Comparison of ENCODE assay signal across 41 cellular contexts in the genomic region with DNA sequence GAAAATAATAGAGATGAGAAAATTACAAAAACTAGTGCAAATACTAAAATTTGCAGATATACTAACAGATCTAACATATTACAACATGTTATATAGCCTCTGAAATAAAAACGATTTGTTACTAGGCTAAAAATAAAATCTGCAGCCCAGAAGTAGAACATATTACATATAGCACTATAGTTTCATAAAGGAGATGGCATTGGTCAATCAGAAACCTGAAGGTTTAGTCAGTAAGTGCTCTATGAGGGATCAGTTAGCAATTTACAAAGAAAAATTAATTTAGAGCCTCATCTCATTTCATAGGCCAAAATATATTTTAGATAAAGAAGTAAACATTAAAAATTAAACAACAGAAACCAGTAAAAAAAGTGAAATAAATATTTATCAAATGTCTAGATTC. TPM values are rescaled to one million over a fixed set of nuclear protein-coding genes. Genes with fewer than 3 reads are reported as not detected.
"Had no signal": no experiment of that assay in that cellular context is flagged by ENCODE, and none has a peak within 500 bp of the region (broad histone marks: within the 10 kb centered on the region; RNA-seq: fewer than 3 reads in every experiment).

No MANE protein-coding gene starts in this region.

- H3K27me3 Mint-ChIP-seq: activated naive CD4-positive, alpha-beta T cell treated with anti-CD3 and anti-CD28 coated beads, Interleukin-2, amount 10 ng/mL, durations not matched to agents 7 days and 5 days; activated naive CD4-positive, alpha-beta T cell treated with anti-CD3 and anti-CD28 coated beads, Interleukin-2, amount 50 U/mL, for 24 hours; activated naive CD8-positive, alpha-beta T cell; activated naive CD8-positive, alpha-beta T cell treated with anti-CD3 and anti-CD28 coated beads for 36 hours; activated naive CD8-positive, alpha-beta T cell treated with anti-CD3 and anti-CD28 coated beads, Interleukin-2, amount 10 ng/mL, durations not matched to agents 7 days and 5 days; activated naive CD8-positive, alpha-beta T cell treated with anti-CD3 and anti-CD28 coated beads, Interleukin-2, amount 50 U/mL, for 24 hours; activated T-cell treated with anti-CD3 and anti-CD28 coated beads, Interleukin-2, amount 50 U/mL, for 24 hours had no signal

- H3K9me3 ChIP-seq: ascending aorta, body of pancreas, breast epithelium had no signal

- H3K36me3 Mint-ChIP-seq: activated naive CD4-positive, alpha-beta T cell treated with anti-CD3 and anti-CD28 coated beads, Interleukin-2, amount 50 U/mL, for 24 hours; activated naive CD8-positive, alpha-beta T cell treated with anti-CD3 and anti-CD28 coated beads for 36 hours; brain had no signal

- H3K4me3 ChIP-seq: adrenal gland, ascending aorta, body of pancreas, breast epithelium, cardiac muscle cell had no signal

- H3K27me3 ChIP-seq: adrenal gland, ascending aorta, body of pancreas, brain microvascular endothelial cell, breast epithelium, cardiac muscle cell had no signal

- ATAC-seq: activated naive CD4-positive, alpha-beta T cell treated with anti-CD3 and anti-CD28 coated beads, Interleukin-2, amount 50 U/mL, for 72 hours; activated naive CD8-positive, alpha-beta T cell treated with anti-CD3 and anti-CD28 coated beads, Interleukin-2, amount 50 U/mL, for 24 hours; activated T-cell treated with anti-CD3 and anti-CD28 coated beads, Interleukin-2, amount 50 U/mL, for 4 hours; activated T-cell treated with anti-CD3 and anti-CD28 coated beads, Interleukin-2, amount 50 U/mL, for 72 hours; activated T-helper 17 cell treated with anti-CD3 and anti-CD28 coated beads, Interleukin-2, amount 50 U/mL, for 72 hours; body of pancreas had no signal

- H3K36me3 ChIP-seq: adrenal gland, ascending aorta, brain microvascular endothelial cell, breast epithelium, cardiac muscle cell had no signal

- H3K4me1 ChIP-seq: adrenal gland, ascending aorta, body of pancreas, breast epithelium had no signal

- H3K27ac Mint-ChIP-seq: activated naive CD4-positive, alpha-beta T cell treated with anti-CD3 and anti-CD28 coated beads for 36 hours; activated naive CD4-positive, alpha-beta T cell treated with anti-CD3 and anti-CD28 coated beads, Interleukin-2, amount 10 ng/mL, durations not matched to agents 7 days and 5 days; activated naive CD4-positive, alpha-beta T cell treated with anti-CD3 and anti-CD28 coated beads, Interleukin-2, amount 50 U/mL, for 24 hours; activated naive CD4-positive, alpha-beta T cell treated with anti-CD3 and anti-CD28 coated beads, Interleukin-2, amount 50 U/mL, for 72 hours; activated naive CD8-positive, alpha-beta T cell; activated naive CD8-positive, alpha-beta T cell treated with anti-CD3 and anti-CD28 coated beads for 36 hours; activated naive CD8-positive, alpha-beta T cell treated with anti-CD3 and anti-CD28 coated beads, Interleukin-2, amount 10 ng/mL, durations not matched to agents 7 days and 5 days; activated naive CD8-positive, alpha-beta T cell treated with anti-CD3 and anti-CD28 coated beads, Interleukin-2, amount 50 U/mL, for 24 hours; activated T-cell treated with anti-CD3 and anti-CD28 coated beads, Interleukin-2, amount 50 U/mL, for 72 hours; activated T-helper 1 cell treated with anti-CD3 and anti-CD28 coated beads, Interleukin-12 subunit alpha, Interleukin-12 subunit beta, Interleukin-2, Interleukin-4 antibody, amounts not matched to agents 30 ng/mL and 10 ng/mL and 1 ng/mL, durations not matched to agents 14 hours and 24 hours and 36 hours; activated T-helper 17 cell treated with anti-CD3 and anti-CD28 coated beads, Interleukin-2, amount 50 U/mL, for 72 hours; activated T-helper 2 cell treated with anti-CD3 and anti-CD28 coated beads, Interferon-gamma antibody, Interleukin-2, Interleukin-4, amounts not matched to agents 10 μg/mL and 5 μg/mL and 100 μg/mL, durations not matched to agents 14 hours and 24 hours and 36 hours; brain had no signal

- DNase-seq: activated effector memory CD4-positive, alpha-beta T cell treated with anti-CD3 and anti-CD28 coated beads, Interleukin-2, amount 50 U/mL, for 16 hours; activated effector memory CD4-positive, alpha-beta T cell treated with Interleukin-2 at 50 U/mL for 16 hours; activated gamma-delta T cell; activated gamma-delta T cell treated with Interleukin-2 at 50 U/mL for 16 hours; activated naive CD4-positive, alpha-beta T cell; activated naive CD4-positive, alpha-beta T cell treated with anti-CD3 and anti-CD28 coated beads for 36 hours; activated naive CD4-positive, alpha-beta T cell treated with anti-CD3 and anti-CD28 coated beads, Interleukin-2, amount 10 ng/mL, durations not matched to agents 7 days and 5 days; activated naive CD4-positive, alpha-beta T cell treated with anti-CD3 and anti-CD28 coated beads, Interleukin-2, amount 50 U/mL, for 16 hours; activated naive CD4-positive, alpha-beta T cell treated with Interleukin-2 at 50 U/mL for 16 hours; activated naive CD8-positive, alpha-beta T cell treated with anti-CD3 and anti-CD28 coated beads for 36 hours; activated naive CD8-positive, alpha-beta T cell treated with anti-CD3 and anti-CD28 coated beads, Interleukin-2, amount 10 ng/mL, durations not matched to agents 7 days and 5 days; activated naive CD8-positive, alpha-beta T cell treated with anti-CD3 and anti-CD28 coated beads, Interleukin-2, amount 50 U/mL, for 24 hours; activated T-cell treated with anti-CD3 and anti-CD28 coated beads, Interleukin-2, amount 50 U/mL, for 1 hour; activated T-cell treated with anti-CD3 and anti-CD28 coated beads, Interleukin-2, amount 50 U/mL, for 24 hours; activated T-cell treated with anti-CD3 and anti-CD28 coated beads, Interleukin-2, amount 50 U/mL, for 4 hours; activated T-cell treated with anti-CD3 and anti-CD28 coated beads, Interleukin-2, amount 50 U/mL, for 48 hours; activated T-cell treated with anti-CD3 and anti-CD28 coated beads, Interleukin-2, amount 50 U/mL, for 72 hours; adrenal gland; amniotic stem cell; amygdala; anterior cingulate cortex; aorta; body of pancreas; brain microvascular endothelial cell; caudate nucleus; central memory CD4-positive, alpha-beta T cell; cerebellar nuclear complex had no signal

- H3K4me3 Mint-ChIP-seq: activated naive CD4-positive, alpha-beta T cell treated with anti-CD3 and anti-CD28 coated beads for 36 hours; activated naive CD4-positive, alpha-beta T cell treated with anti-CD3 and anti-CD28 coated beads, Interleukin-2, amount 10 ng/mL, durations not matched to agents 7 days and 5 days; activated naive CD4-positive, alpha-beta T cell treated with anti-CD3 and anti-CD28 coated beads, Interleukin-2, amount 50 U/mL, for 24 hours; activated naive CD8-positive, alpha-beta T cell; activated naive CD8-positive, alpha-beta T cell treated with anti-CD3 and anti-CD28 coated beads for 36 hours; activated naive CD8-positive, alpha-beta T cell treated with anti-CD3 and anti-CD28 coated beads, Interleukin-2, amount 10 ng/mL, durations not matched to agents 7 days and 5 days; activated naive CD8-positive, alpha-beta T cell treated with anti-CD3 and anti-CD28 coated beads, Interleukin-2, amount 50 U/mL, for 24 hours; activated T-cell treated with anti-CD3 and anti-CD28 coated beads, Interleukin-2, amount 50 U/mL, for 24 hours; activated T-cell treated with anti-CD3 and anti-CD28 coated beads, Interleukin-2, amount 50 U/mL, for 4 hours; activated T-cell treated with anti-CD3 and anti-CD28 coated beads, Interleukin-2, amount 50 U/mL, for 72 hours; activated T-helper 1 cell treated with anti-CD3 and anti-CD28 coated beads, Interleukin-12 subunit alpha, Interleukin-12 subunit beta, Interleukin-2, Interleukin-4 antibody, amounts not matched to agents 30 ng/mL and 10 ng/mL and 1 ng/mL, durations not matched to agents 14 hours and 24 hours and 36 hours; activated T-helper 17 cell treated with anti-CD3 and anti-CD28 coated beads, Interleukin-2, amount 50 U/mL, for 72 hours; brain had no signal

- FAIRE-seq: astrocyte, bronchial epithelial cell had no signal

- H3K9me3 Mint-ChIP-seq: activated naive CD4-positive, alpha-beta T cell treated with anti-CD3 and anti-CD28 coated beads for 36 hours; activated T-cell treated with anti-CD3 and anti-CD28 coated beads, Interleukin-2, amount 50 U/mL, for 72 hours; activated T-helper 17 cell treated with anti-CD3 and anti-CD28 coated beads, Interleukin-2, amount 50 U/mL, for 72 hours; brain had no signal

- H3K4me1 Mint-ChIP-seq: brain had no signal

- H3K27ac ChIP-seq: adrenal gland, ascending aorta, body of pancreas, brain microvascular endothelial cell, breast epithelium, cardiac muscle cell had no signal

RNA-seq across cellular contexts. Expression of a gene that starts 41.0 kb away (rescaled TPM):
- total RNA-seq: activated naive CD8-positive, alpha-beta T cell treated with anti-CD3 and anti-CD28 coated beads for 36 hours; activated T-cell treated with anti-CD3 and anti-CD28 coated beads, Interleukin-2, amount 50 U/mL, for 72 hours; activated T-helper 17 cell treated with anti-CD3 and anti-CD28 coated beads, Interleukin-2, amount 50 U/mL, for 72 hours; activated T-helper 2 cell treated with anti-CD3 and anti-CD28 coated beads, Interferon-gamma antibody, Interleukin-2, Interleukin-4, amounts not matched to agents 10 μg/mL and 5 μg/mL and 100 μg/mL, durations not matched to agents 14 hours and 24 hours and 36 hours; ascending aorta; astrocyte; body of pancreas; bronchial epithelial cell; cardiac muscle cell; cerebellum had no signal
- polyA plus RNA-seq: adipose tissue, adrenal gland, aorta had no signal
